Comparison of ENCODE assay signal across 21 cellular contexts in the genomic region with DNA sequence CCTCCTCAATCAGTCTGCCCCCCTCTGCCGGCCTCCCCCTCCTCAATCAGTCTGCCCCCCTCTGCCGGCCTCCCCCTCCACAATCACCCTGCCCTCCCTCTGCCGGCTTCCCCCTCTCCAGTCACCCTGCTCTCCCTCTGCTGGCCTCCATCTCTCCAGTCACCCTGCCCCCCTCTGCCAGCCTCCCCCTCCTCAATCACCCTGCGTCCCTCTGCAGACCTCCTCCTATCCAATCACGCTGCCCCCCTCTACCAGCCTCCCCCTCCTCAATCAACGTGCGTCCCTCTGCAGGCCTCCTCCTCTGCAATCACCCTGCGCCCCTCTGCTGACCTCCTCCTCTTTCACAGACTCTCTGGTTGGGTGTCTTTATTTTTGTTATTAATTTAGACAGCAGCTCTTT.
"Had no signal": no experiment of that assay in that cellular context is flagged by ENCODE, and none has a peak within 500 bp of the region (broad histone marks: within the 10 kb centered on the region; RNA-seq: fewer than 3 reads in every experiment).

No MANE protein-coding gene starts in this region.

- H3K4me3 Mint-ChIP-seq: activated B cell treated with CpG ODN at 0.5 μM for 24 hours; activated CD4-positive, alpha-beta T cell treated with anti-CD3 and anti-CD28 coated beads, Interleukin-2, amount 10 ng/mL, durations not matched to agents 24 days and 14 days; activated CD8-positive, alpha-beta memory T cell treated with anti-CD3 and anti-CD28 coated beads, Interleukin-2, amount 10 ng/mL, durations not matched to agents 7 days and 5 days; activated naive CD8-positive, alpha-beta T cell; activated T-cell treated with anti-CD3 and anti-CD28 coated beads, Interleukin-2, amount 50 U/mL, for 4 hours; T-helper 17 cell had no signal

- H3K9me3 Mint-ChIP-seq: activated B cell treated with CpG ODN at 0.5 μM for 24 hours; activated CD4-positive, alpha-beta T cell treated with anti-CD3 and anti-CD28 coated beads, Interleukin-2, amount 10 ng/mL, durations not matched to agents 24 days and 14 days had no signal

- H3K27ac ChIP-seq: Peyer's patch, RWPE1, SJCRH30 had no signal

- H3K36me3 ChIP-seq: Peyer's patch, SJCRH30 had no signal

- DNase-seq: activated B cell treated with CpG ODN at 0.5 μM for 24 hours; activated CD4-positive, alpha-beta T cell treated with anti-CD3 and anti-CD28 coated beads for 1 hour; activated CD4-positive, alpha-beta T cell treated with anti-CD3 and anti-CD28 coated beads, Interleukin-2, amount 10 ng/mL, durations not matched to agents 24 days and 14 days; activated CD4-positive, alpha-beta T cell treated with anti-CD3 and anti-CD28 coated beads, Interleukin-2, amount 50 U/mL, for 48 hours; activated CD8-positive, alpha-beta memory T cell treated with anti-CD3 and anti-CD28 coated beads, Interleukin-2, amount 10 ng/mL, durations not matched to agents 7 days and 5 days; activated effector memory CD4-positive, alpha-beta T cell treated with anti-CD3 and anti-CD28 coated beads, Interleukin-2, amount 50 U/mL, for 16 hours; activated naive CD4-positive, alpha-beta T cell treated with Interleukin-2 at 50 U/mL for 16 hours; activated T-cell treated with anti-CD3 and anti-CD28 coated beads, Interleukin-2, amount 50 U/mL, for 4 hours; Karpas-422; NCI-H1105 treated with DMSO at 0.1 percent for 48 hours; NCI-H187 treated with DMSO at 0.1 percent for 48 hours; NCI-H2081 treated with DMSO at 0.1 percent for 48 hours; NCI-H446; NCI-H524; Peyer's patch; Right ventricle myocardium superior; SJCRH30; T-helper 17 cell; T-helper 9 cell had no signal

- H3K9me3 ChIP-seq: SJCRH30 had no signal

- ATAC-seq: activated CD8-positive, alpha-beta memory T cell treated with anti-CD3 and anti-CD28 coated beads, Interleukin-2, amount 10 ng/mL, durations not matched to agents 7 days and 5 days; activated T-cell treated with anti-CD3 and anti-CD28 coated beads, Interleukin-2, amount 50 U/mL, for 4 hours; T-helper 17 cell had no signal

- H3K27ac Mint-ChIP-seq: activated B cell treated with CpG ODN at 0.5 μM for 24 hours; activated CD4-positive, alpha-beta T cell treated with anti-CD3 and anti-CD28 coated beads, Interleukin-2, amount 10 ng/mL, durations not matched to agents 24 days and 14 days; activated CD8-positive, alpha-beta memory T cell treated with anti-CD3 and anti-CD28 coated beads, Interleukin-2, amount 10 ng/mL, durations not matched to agents 7 days and 5 days; activated naive CD8-positive, alpha-beta T cell; T-helper 17 cell had no signal

- H3K27me3 ChIP-seq: Peyer's patch had no signal

- H3K4me1 ChIP-seq: Peyer's patch, SJCRH30 had no signal

- H3K36me3 Mint-ChIP-seq: activated CD8-positive, alpha-beta memory T cell treated with anti-CD3 and anti-CD28 coated beads, Interleukin-2, amount 10 ng/mL, durations not matched to agents 7 days and 5 days had no signal

- H3K4me3 ChIP-seq: Peyer's patch, SJCRH30 had no signal

- H3K4me1 Mint-ChIP-seq: activated B cell treated with CpG ODN at 0.5 μM for 24 hours; activated CD4-positive, alpha-beta T cell treated with anti-CD3 and anti-CD28 coated beads, Interleukin-2, amount 10 ng/mL, durations not matched to agents 24 days and 14 days; activated CD8-positive, alpha-beta memory T cell treated with anti-CD3 and anti-CD28 coated beads, Interleukin-2, amount 10 ng/mL, durations not matched to agents 7 days and 5 days; T-helper 17 cell had no signal
